In genomic region chr4:58166496-58166895, GRCh38 we compare ENCODE assay signal across 19 cellular contexts.
A peak's percentile ranks its signal among the peaks of the same experiment; 100 is the strongest.
DNase-seq lines count a peak whose midpoint lies in the region; TF ChIP-seq lines count a peak whose summit lies in the region.
"Had no signal": no experiment of that assay in that cellular context is flagged by ENCODE, and none has a peak within 500 bp of the region (broad histone marks: within the 10 kb centered on the region; RNA-seq: fewer than 3 reads in every experiment).

No MANE protein-coding gene starts in this region.

- H3K27me3 ChIP-seq in BE2C (no peaks in the 10 kb centered on the region), Karpas-422 (ENCODE audit: low read length) (no peaks in the 10 kb centered on the region)

- DNase-seq in DMS 273 (lab: John Stamatoyannopoulos, UW; ENCODE audit: unreplicated experiment) = peak; percentile 39
- DNase-seq in DMS 273 treated with DMSO at 0.1 percent for 48 hours (lab: John Stamatoyannopoulos, UW) = no peak
- peak; percentile 43 for DNase-seq in BE2C
- peak; percentile 29 for DNase-seq in NCI-H146 treated with DMSO at 0.1 percent for 48 hours (lab: John Stamatoyannopoulos, UW; ENCODE audit: unreplicated experiment)
- DNase-seq in NCI-H524 treated with DMSO at 0.1 percent for 48 hours (lab: John Stamatoyannopoulos, UW) = peak; percentile 21
- no peak for DNase-seq in Karpas-422
- no peak for DNase-seq in H4 (ENCODE audit: low spot score)
- no peak for DNase-seq in caudate nucleus (lab: John Stamatoyannopoulos, UW)
- DNase-seq: CD4-positive, alpha-beta T cell; DMS53; H7; HFFc6; KG1; MV-4-11; NCI-H187 treated with DMSO at 0.1 percent for 48 hours; NCI-H2171; T-helper 1 cell; T-helper 9 cell had no signal

- H2AFZ ChIP-seq in Karpas-422 (ENCODE audit: low read length) = no peak overlapping the region

- TF ChIP-seq CTCF in BE2C (IDR thresholded peaks at IDR 0.05; ENCODE audit: low read depth, low read length) = no peak

- H3K4me3 ChIP-seq in BE2C (ENCODE audit: low read depth, low read length) (no peak overlapping the region), Karpas-422 (ENCODE audit: low read length) (no peak overlapping the region)

- no peak overlapping the region for H3K9ac ChIP-seq in Karpas-422 (ENCODE audit: low read length)

- H3K36me3 ChIP-seq in BE2C = no peaks in the 10 kb centered on the region
- H3K36me3 ChIP-seq in Karpas-422 (ENCODE audit: insufficient read depth, low read length) = no peaks in the 10 kb centered on the region

- H3K9me3 ChIP-seq in BE2C (no peaks in the 10 kb centered on the region; the same call in 1 of the 2 replicates), Karpas-422 (ENCODE audit: low read length) (peaks cover 25% of the 10 kb centered on the region)

- no peak overlapping the region for H3K4me2 ChIP-seq in Karpas-422 (ENCODE audit: low read depth, low read length, poor library complexity, severe bottlenecking)

- H3K4me1 ChIP-seq in BE2C (no peaks in the 10 kb centered on the region), Karpas-422 (ENCODE audit: low read length) (no peaks in the 10 kb centered on the region)

- H3K79me2 ChIP-seq in Karpas-422 (ENCODE audit: low read length) = no peaks in the 10 kb centered on the region

- no peaks in the 10 kb centered on the region for H3K9me2 ChIP-seq in Karpas-422 (replicated peaks; ENCODE audit: insufficient read depth, low read length)

- H3K27ac ChIP-seq in Karpas-422 (ENCODE audit: low read length) (no peak overlapping the region), caudate nucleus (ENCODE audit: low read depth, low read length) (no peak overlapping the region)
- H3K27ac ChIP-seq: 22Rv1 had no signal

- H4K20me1 ChIP-seq in Karpas-422 (ENCODE audit: insufficient read depth, low read depth, low read length) = no peaks in the 10 kb centered on the region

Comparison
In these comparisons a context has a peak if more than half of its experiments do, and no peak if none do; other contexts are left out.
1. DNase-seq: peak in DMS 273 (single experiment), BE2C (single experiment), NCI-H146 treated with DMSO at 0.1 percent for 48 hours (single experiment) and NCI-H524 treated with DMSO at 0.1 percent for 48 hours (single experiment); none in DMS 273 treated with DMSO at 0.1 percent for 48 hours (single experiment), Karpas-422 (single experiment), H4 (single experiment) and caudate nucleus (0 of 61).